9 cellular contexts compared by ENCODE assay signal in the genomic region with DNA sequence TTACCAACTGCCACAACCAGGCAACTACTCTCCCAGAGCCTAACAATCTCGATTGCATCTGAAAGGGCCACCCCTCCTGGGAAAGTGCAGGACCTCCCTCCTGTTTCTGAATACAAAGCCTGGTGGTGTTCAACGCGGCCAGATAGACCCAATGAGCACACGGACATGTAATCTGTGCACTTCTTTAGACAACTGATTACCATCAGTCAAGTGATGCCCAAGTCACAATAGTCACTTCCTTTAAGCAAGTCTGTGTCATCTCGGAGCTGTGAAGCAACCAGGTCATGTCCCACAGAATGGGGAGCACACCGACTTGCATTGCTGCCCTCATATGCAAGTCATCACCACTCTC. TPM values are rescaled to one million over a fixed set of nuclear protein-coding genes. Genes with fewer than 3 reads are reported as not detected.
DNase-seq lines count a peak whose midpoint lies in the region; ATAC-seq, FAIRE-seq and TF ChIP-seq lines count a peak whose summit lies in the region.
"Had no signal": no experiment of that assay in that cellular context is flagged by ENCODE, and none has a peak within 500 bp of the region (broad histone marks: within the 10 kb centered on the region; RNA-seq: fewer than 3 reads in every experiment).

No MANE protein-coding gene starts in this region.

- H2AFZ ChIP-seq in OCI-LY1 (ENCODE audit: low read length) = no peak overlapping the region

- H3K4me1 ChIP-seq in OCI-LY1 (ENCODE audit: insufficient read depth, low read length, severe bottlenecking) = peaks cover 16% of the 10 kb centered on the region
- H3K4me1 ChIP-seq in iPS-20b (ENCODE audit: insufficient read depth, low read length) = peaks cover 13% of the 10 kb centered on the region; the same call in 1 of the 2 replicates
- H3K4me1 ChIP-seq in small intestine (ENCODE audit: control insufficient read depth in 2 of 2, insufficient read depth in 1 of 2, low read depth in 1 of 2, low read length in 1 of 2) = no peaks in the 10 kb centered on the region

- no peaks in the 10 kb centered on the region; the same call in 1 of the 2 replicates for H3K79me2 ChIP-seq in OCI-LY1 (ENCODE audit: insufficient read depth, low read length)

- peak overlapping the region; percentile 81 for H3K4me3 ChIP-seq in OCI-LY1 (ENCODE audit: low read depth, low read length, poor library complexity, severe bottlenecking)
- peak overlapping the region; percentile 71 for H3K4me3 ChIP-seq in brain microvascular endothelial cell (ENCODE audit: low read depth, low read length)
- peak overlapping the region; percentile 99 for H3K4me3 ChIP-seq in iPS-20b (ENCODE audit: low read length)
- peak overlapping the region; percentile 68 to 82 for H3K4me3 ChIP-seq in small intestine (ENCODE audit: low read depth in 1 of 2, low read length in 2 of 2)

- WGBS in small intestine, 3 donors = 1 to 2% (median 2%) methylated on average over 6 of the region's 6 CpGs

- ATAC-seq in GM19043 (IDR thresholded peaks at IDR 0.05; ENCODE audit: low read depth, unreplicated experiment) = peak; percentile 36
- ATAC-seq in HG03175 (IDR thresholded peaks at IDR 0.05; ENCODE audit: unreplicated experiment) = peak; percentile 34

- no peaks in the 10 kb centered on the region for H4K20me1 ChIP-seq in OCI-LY1 (ENCODE audit: insufficient read depth, low read length)

- no peaks in the 10 kb centered on the region for H3F3A ChIP-seq in OCI-LY1 (ENCODE audit: insufficient read depth, low read length)

- DNase-seq in D341Med (ENCODE audit: low spot score) = peak; percentile 37
- peak; percentile 34 for DNase-seq in brain microvascular endothelial cell
- DNase-seq in small intestine = peak; percentile 63
- DNase-seq in OCI-M2 (lab: John Stamatoyannopoulos, UW; ENCODE audit: unreplicated experiment) = no peak

- H3K36me3 ChIP-seq in OCI-LY1 (ENCODE audit: insufficient read depth, low read length) (no peaks in the 10 kb centered on the region), brain microvascular endothelial cell (replicated peaks) (no peaks in the 10 kb centered on the region), iPS-20b (ENCODE audit: insufficient read depth, low read depth, low read length) (no peaks in the 10 kb centered on the region), small intestine (ENCODE audit: control insufficient read depth in 2 of 2, insufficient read depth in 2 of 2, low read length in 2 of 2) (no peaks in the 10 kb centered on the region)

- H3K9me2 ChIP-seq in OCI-LY1 (ENCODE audit: low read depth, low read length) = no peaks in the 10 kb centered on the region

- in situ Hi-C loops in brain microvascular endothelial cell (cut with HindIII; ENCODE audit: low pct_ligation_motif_present, low sequenced_read_pairs) = no loop called here

- no peaks in the 10 kb centered on the region; the same call in 1 of the 2 replicates for H3K9me3 ChIP-seq in OCI-LY1 (ENCODE audit: low read length)
- H3K9me3 ChIP-seq in iPS-20b (ENCODE audit: insufficient read depth, low read depth, low read length) = no peaks in the 10 kb centered on the region
- no peaks in the 10 kb centered on the region for H3K9me3 ChIP-seq in small intestine (ENCODE audit: control insufficient read depth, low read depth)

- no peak for FAIRE-seq in small intestine (lab: Jason Lieb, UNC)
- FAIRE-seq: islet of Langerhans had no signal

- H3K27me3 ChIP-seq in OCI-LY1 (ENCODE audit: insufficient read depth, low read length) = no peaks in the 10 kb centered on the region
- no peaks in the 10 kb centered on the region for H3K27me3 ChIP-seq in brain microvascular endothelial cell (replicated peaks)
- peaks cover 7% of the 10 kb centered on the region; the same call in 1 of the 2 replicates for H3K27me3 ChIP-seq in iPS-20b (ENCODE audit: insufficient read depth, low read length)
- no peaks in the 10 kb centered on the region for H3K27me3 ChIP-seq in small intestine (ENCODE audit: control insufficient read depth in 2 of 2, insufficient read depth in 2 of 2, low read length in 2 of 2)

- TF ChIP-seq CTCF in OCI-LY1 (IDR thresholded peaks at IDR 0.05; ENCODE audit: low read length) = no peak
- TF ChIP-seq CTCF in brain microvascular endothelial cell (IDR thresholded peaks at IDR 0.05; ENCODE audit: low read depth, low read length, missing control alignments) = no peak

- H3K9ac ChIP-seq in OCI-LY1 (ENCODE audit: low read length) = peak overlapping the region; percentile 79
- peak overlapping the region; percentile 89 for H3K9ac ChIP-seq in iPS-20b (ENCODE audit: low read depth, low read length)

- peak overlapping the region; percentile 92 for H3K27ac ChIP-seq in OCI-LY1 (ENCODE audit: low read depth, low read length, poor library complexity, severe bottlenecking)
- peak overlapping the region; percentile 85 for H3K27ac ChIP-seq in brain microvascular endothelial cell
- no peak overlapping the region for H3K27ac ChIP-seq in iPS-20b (ENCODE audit: low read length)
- H3K27ac ChIP-seq in small intestine (ENCODE audit: low read depth in 1 of 2, low read length in 1 of 2) = peak overlapping the region; percentile 91 to 92

- peak overlapping the region; percentile 67 for H3K4me2 ChIP-seq in OCI-LY1 (ENCODE audit: low read length)

RNA-seq across cellular contexts. Expression of gene C9orf72, which starts 0.7 kb away (rescaled TPM):
- polyA plus RNA-seq in small intestine = 1 to 10 TPM; 4.2 to 6.0 (median 4.6) TPM

RNA-seq across cellular contexts. Expression of gene MOB3B, which starts 42.9 kb away (rescaled TPM):
- polyA plus RNA-seq in small intestine = 10 to 100 TPM; 16.9 to 21.3 (median 18.1) TPM

RNA-seq across cellular contexts. Expression of gene IFNK, which starts 48.5 kb away (rescaled TPM):
- polyA plus RNA-seq in small intestine = not detected
